In the genomic region with DNA sequence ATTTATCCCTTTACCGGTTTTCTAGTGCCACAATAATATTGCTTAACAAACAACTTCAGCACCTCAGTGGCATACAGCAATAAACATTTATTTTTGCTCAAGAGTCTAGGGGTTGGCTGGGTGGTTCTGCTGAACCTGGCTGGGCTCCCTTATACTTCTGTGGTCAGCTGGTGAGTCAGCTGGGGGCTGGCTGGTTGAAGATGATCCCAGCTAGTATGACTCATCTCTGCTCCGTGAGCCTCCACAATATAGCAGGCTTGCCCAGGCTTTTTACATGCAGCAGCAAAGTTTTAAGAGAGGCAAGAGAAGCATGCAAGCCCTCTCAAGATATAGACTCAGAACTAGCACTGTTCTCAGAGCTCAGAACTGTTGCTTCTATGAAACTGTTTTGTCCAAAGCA, we compare ENCODE assay signal across 8 cellular contexts.
A peak's percentile ranks its signal among the peaks of the same experiment; 100 is the strongest.
DNase-seq lines count a peak whose midpoint lies in the region; ATAC-seq and TF ChIP-seq lines count a peak whose summit lies in the region.

No MANE protein-coding gene starts in this region.

- ATAC-seq in GM18909 (IDR thresholded peaks at IDR 0.05; ENCODE audit: poor library complexity, unreplicated experiment), result peak; percentile 98
- peak; percentile 94 for ATAC-seq in HG03060 (IDR thresholded peaks at IDR 0.05; ENCODE audit: low read depth, unreplicated experiment)
- peak; percentile 82 for ATAC-seq in RWPE2 (ENCODE audit: low read depth)

- DNase-seq in AG10803 (ENCODE audit: low read depth), result peak; percentile 96
- DNase-seq in RWPE2 (ENCODE audit: low spot score), result peak; percentile 97
- DNase-seq in epithelial cell of proximal tubule (ENCODE audit: low read depth), result peak; percentile 83
- peak; percentile 15 for DNase-seq in occipital lobe (lab: John Stamatoyannopoulos, UW)
- no peak for DNase-seq in NAMALWA (ENCODE audit: low spot score)
- no peak for DNase-seq in NCI-H2029 (lab: John Stamatoyannopoulos, UW)

- H3K27me3 ChIP-seq in RWPE2 (ENCODE audit: insufficient read depth, poor library complexity, severe bottlenecking), result no peaks in the 10 kb centered on the region

- H3K9me3 ChIP-seq in RWPE2 (ENCODE audit: severe bottlenecking), result no peaks in the 10 kb centered on the region

- no peaks in the 10 kb centered on the region for H3K36me3 ChIP-seq in RWPE2 (ENCODE audit: low read depth)

- peaks cover 60% of the 10 kb centered on the region for H3K4me1 ChIP-seq in RWPE2 (ENCODE audit: insufficient read depth, poor library complexity, severe bottlenecking)

- peak overlapping the region; percentile 96 for H3K27ac ChIP-seq in RWPE2 (ENCODE audit: poor library complexity, severe bottlenecking)

- TF ChIP-seq CTCF in AG10803 (conservative IDR thresholded peaks at IDR 0.05; ENCODE audit: low read length) (no peak), RWPE2 (IDR thresholded peaks at IDR 0.05; ENCODE audit: poor library complexity, severe bottlenecking) (no peak), epithelial cell of proximal tubule (conservative IDR thresholded peaks at IDR 0.05; ENCODE audit: low read depth, low read length) (no peak)

- H3K4me3 ChIP-seq in AG10803 (ENCODE audit: low read length) (no peak overlapping the region), RWPE2 (ENCODE audit: severe bottlenecking) (no peak overlapping the region), epithelial cell of proximal tubule (ENCODE audit: low read depth, low read length) (no peak overlapping the region)

Comparison
In these comparisons a context has a peak if more than half of its experiments do, and no peak if none do; other contexts are left out.
1. DNase-seq: peak in AG10803 (single experiment), RWPE2 (single experiment), epithelial cell of proximal tubule (single experiment) and occipital lobe (single experiment); none in NAMALWA (single experiment) and NCI-H2029 (single experiment).
2. Peak in every context shown above with its lines, with median percentiles within 50 percentile points of each other: ATAC-seq.